1 cellular context compared by ENCODE assay signal in the genomic region with DNA sequence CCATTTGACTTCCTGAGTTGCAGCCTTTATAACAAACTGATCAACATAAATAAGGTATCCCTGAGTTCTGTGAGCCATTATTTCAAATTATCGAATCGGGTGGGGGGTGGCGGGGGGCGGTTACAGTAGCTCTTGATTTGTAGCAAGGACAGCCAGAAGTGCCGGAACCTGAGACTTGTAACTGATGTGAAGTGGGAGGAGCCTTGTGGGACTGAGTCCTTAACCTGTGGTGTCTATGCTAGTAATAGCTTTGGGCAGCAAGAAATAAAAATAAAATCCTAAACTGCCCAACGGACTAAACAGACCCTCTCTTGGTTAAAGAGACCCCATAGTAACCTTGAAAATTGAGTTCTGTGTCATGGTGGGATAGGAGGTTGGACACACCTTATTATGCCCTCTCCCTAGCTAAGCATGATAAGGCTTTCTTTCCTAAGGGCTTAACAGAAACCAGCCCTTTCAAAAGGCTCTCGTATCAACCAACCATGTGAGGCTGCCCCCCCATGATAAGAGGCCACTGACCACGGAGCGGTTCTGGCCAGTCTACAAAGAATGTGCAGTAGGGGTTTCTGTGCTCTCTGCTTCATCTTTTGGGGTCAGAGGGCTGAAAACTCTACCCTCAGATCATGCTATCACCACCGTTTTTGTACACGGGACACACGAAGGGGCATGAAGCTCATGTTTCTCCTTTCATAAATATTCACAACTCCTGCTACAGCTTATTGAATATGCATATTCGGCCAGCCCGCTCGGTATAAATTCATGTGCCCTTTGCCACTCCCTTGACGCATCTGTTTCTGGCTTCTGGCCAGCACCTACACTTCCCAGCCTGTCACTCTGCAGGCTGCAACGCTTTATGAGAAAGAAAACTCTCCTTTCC.
TF ChIP-seq lines count a peak whose summit lies in the region.

No MANE protein-coding gene starts in this region.

TF ChIP-seq in HepG2, 621 proteins besides CTCF, POLR2A, EP300 and RAD21 (continued from another document):
- TF ChIP-seq SNAPC4 (CRISPR knock-in tag; IDR thresholded peaks at IDR 0.05) = no peak
- TF ChIP-seq ETS1 (CRISPR knock-in tag; IDR thresholded peaks at IDR 0.05) = no peak
- no peak for TF ChIP-seq TRAFD1 (CRISPR knock-in tag; IDR thresholded peaks at IDR 0.05; ENCODE audit: borderline replicate concordance)
- TF ChIP-seq SALL1 (CRISPR knock-in tag; IDR thresholded peaks at IDR 0.05) = no peak
- TF ChIP-seq ZSCAN20 (CRISPR knock-in tag; IDR thresholded peaks at IDR 0.05; ENCODE audit: borderline replicate concordance) = no peak
- no peak for TF ChIP-seq ZBTB42 (CRISPR knock-in tag; IDR thresholded peaks at IDR 0.05)
- no peak for TF ChIP-seq ZNF350 (CRISPR knock-in tag; IDR thresholded peaks at IDR 0.05; ENCODE audit: borderline replicate concordance, low read depth)
- no peak for TF ChIP-seq ZNF629 (CRISPR knock-in tag; conservative IDR thresholded peaks at IDR 0.05)
- TF ChIP-seq PCBP1 (IDR thresholded peaks at IDR 0.05; ENCODE audit: borderline replicate concordance, low read depth, low read length) = no peak
- no peak for TF ChIP-seq IKZF4 (CRISPR knock-in tag; IDR thresholded peaks at IDR 0.05; ENCODE audit: borderline replicate concordance, low read depth, not compliant biosample characterization)
- TF ChIP-seq ZMYM3 (CRISPR knock-in tag; IDR thresholded peaks at IDR 0.05) = no peak
- no peak for TF ChIP-seq SMYD3 (CRISPR knock-in tag; IDR thresholded peaks at IDR 0.05)
- TF ChIP-seq, protein P1, sequence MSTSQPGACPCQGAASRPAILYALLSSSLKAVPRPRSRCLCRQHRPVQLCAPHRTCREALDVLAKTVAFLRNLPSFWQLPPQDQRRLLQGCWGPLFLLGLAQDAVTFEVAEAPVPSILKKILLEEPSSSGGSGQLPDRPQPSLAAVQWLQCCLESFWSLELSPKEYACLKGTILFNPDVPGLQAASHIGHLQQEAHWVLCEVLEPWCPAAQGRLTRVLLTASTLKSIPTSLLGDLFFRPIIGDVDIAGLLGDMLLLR (CRISPR knock-in tag; IDR thresholded peaks at IDR 0.05) = no peak
- TF ChIP-seq ARNT2 (CRISPR knock-in tag; IDR thresholded peaks at IDR 0.05; ENCODE audit: low read depth) = no peak
TF ChIP-seq in HepG2: peak in this region for 0.
